In the genomic region with DNA sequence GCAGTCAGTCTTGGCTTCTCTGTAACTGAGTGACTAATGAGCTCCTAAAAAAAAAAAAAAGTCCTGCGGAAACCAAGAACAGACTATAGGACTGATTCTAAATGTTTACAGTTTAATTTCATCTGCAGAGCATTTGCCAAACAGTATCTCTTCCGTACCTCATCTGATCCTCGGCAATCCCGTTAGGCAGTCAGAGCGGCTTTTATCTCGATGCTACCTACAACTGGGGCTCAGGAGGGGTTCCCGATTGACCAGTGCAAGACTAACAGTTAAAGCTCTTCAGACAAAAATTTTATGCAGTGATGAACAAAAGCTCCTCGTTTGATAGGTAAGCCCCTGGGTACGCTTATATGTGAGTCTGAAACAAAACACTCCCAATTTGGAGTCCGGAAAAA, we compare ENCODE assay signal across 8 cellular contexts. TPM values are rescaled to one million over a fixed set of nuclear protein-coding genes. Genes with fewer than 3 reads are reported as not detected.
DNase-seq lines count a peak whose midpoint lies in the region; ATAC-seq, FAIRE-seq and TF ChIP-seq lines count a peak whose summit lies in the region.

No MANE protein-coding gene starts in this region.

- H3K27me3 Mint-ChIP-seq in CD4-positive, alpha-beta T cell: no peaks in the 10 kb centered on the region

- BruUV-seq in HepG2 (replicated peaks; lab: Mats Ljungman, UMichigan): no TSS peak

- H3K27me3 ChIP-seq in CD4-positive, alpha-beta T cell (ENCODE audit: control insufficient read depth, insufficient read depth, low read length): no peaks in the 10 kb centered on the region
- H3K27me3 ChIP-seq in ascending aorta (no peaks in the 10 kb centered on the region), HepG2 (ENCODE audit: control insufficient read depth in 1 of 2, insufficient read depth in 2 of 2, low read length in 2 of 2) (no peaks in the 10 kb centered on the region; a peak in 1 of 5 replicates), transverse colon (no peaks in the 10 kb centered on the region)

- H3K4me2 ChIP-seq in HepG2 (ENCODE audit: low read depth, low read length): peak overlapping the region; percentile 75

- H3K36me3 ChIP-seq in ascending aorta (no peaks in the 10 kb centered on the region), HepG2 (replicated peaks in 1 of 2; ENCODE audit: control insufficient read depth in 1 of 2, insufficient read depth in 2 of 2, low read length in 2 of 2) (no peaks in the 10 kb centered on the region), transverse colon (no peaks in the 10 kb centered on the region)

- H3K9me3 Mint-ChIP-seq in CD4-positive, alpha-beta T cell: no peaks in the 10 kb centered on the region

- no peak for TF ChIP-seq CTCF in CD4-positive, alpha-beta T cell (IDR thresholded peaks at IDR 0.05)
- TF ChIP-seq CTCF in ascending aorta (IDR thresholded peaks at IDR 0.05) (no peak), HepG2 (CRISPR knock-in tag; IDR thresholded peaks at IDR 0.05) (no peak), transverse colon (IDR thresholded peaks at IDR 0.05) (no peak)

- FAIRE-seq in HepG2 (lab: Jason Lieb, UNC) (no peak), GM12891 (lab: Jason Lieb, UNC) (no peak)

- peaks cover 86% of the 10 kb centered on the region for H3K79me2 ChIP-seq in HepG2 (ENCODE audit: insufficient read depth, low read length)

- POLR2A ChIA-PET in CD4-positive, alpha-beta T cell (lab: Charles Lee): interaction anchor here (1.1 to 1.2 kb wide), 2 partner anchors 11 to 600 kb away, joined by 4 to 7 read pairs; a partner anchor contains a TSS
- POLR2A ChIA-PET in HepG2 (lab: Yijun Ruan, JAX): no interaction called here

- H4K20me1 ChIP-seq in HepG2 (ENCODE audit: insufficient read depth, low read length): no peaks in the 10 kb centered on the region

- peak overlapping the region; percentile 74 for H2AFZ ChIP-seq in HepG2 (ENCODE audit: low read length)

- TF ChIP-seq EP300 in HepG2 (IDR thresholded peaks at IDR 0.05; ENCODE audit: low read depth in 2 of 2, low read length in 2 of 2) (no peak), HepG2 (CRISPR knock-in tag; IDR thresholded peaks at IDR 0.05; ENCODE audit: borderline replicate concordance) (no peak), transverse colon (IDR thresholded peaks at IDR 0.05; ENCODE audit: low read depth) (no peak)

- WGBS in HepG2 (ENCODE audit: low lambda C conversion rate): 1% methylated on average over 9 of the region's 10 CpGs
- WGBS in transverse colon (ENCODE audit: low coverage in 1 of 2), 2 donors: 0 to 1% methylated on average over 8 to 10 of the region's 10 CpGs

- peak overlapping the region; percentile 98 for H3K4me3 Mint-ChIP-seq in CD4-positive, alpha-beta T cell

- H3K27ac ChIP-seq in CD4-positive, alpha-beta T cell (ENCODE audit: low read depth, low read length): peak overlapping the region; percentile 75
- H3K27ac ChIP-seq in ascending aorta: peak overlapping the region in 1 of 2 donors; percentile 87
- peak overlapping the region; percentile 96 for H3K27ac ChIP-seq in HepG2 (ENCODE audit: extremely low read length, insufficient read depth, low read length)
- H3K27ac ChIP-seq in transverse colon: peak overlapping the region; percentile 84 to 90 (median 88)

- no peak for DNase-seq in CD4-positive, alpha-beta T cell
- DNase-seq in NCI-H146 treated with DMSO at 0.1 percent for 48 hours (lab: John Stamatoyannopoulos, UW; ENCODE audit: unreplicated experiment): peak; percentile 22
- no peak for DNase-seq in ascending aorta (ENCODE audit: low spot score in 2 of 2)
- peak; percentile 12 for DNase-seq in HepG2 (ENCODE audit: low spot score)
- no peak for DNase-seq in transverse colon
- DNase-seq in GM12891 (ENCODE audit: insufficient read length, low spot score): no peak
- no peak for DNase-seq in NCI-H1048 (lab: John Stamatoyannopoulos, UW)

- intact Hi-C loops in CD4-positive, alpha-beta T cell (cut with DNase I, micrococcal nuclease): loop anchor here (10.0 kb wide), 2 partner anchors 63 to 743 kb away; a partner anchor contains a TSS
- intact Hi-C loops in ascending aorta (cut with DNase I) (loop anchor here (5.0 kb wide), 2 partner anchors 410 to 1155 kb away; no protein-coding TSS in a partner anchor), HepG2 (cut with micrococcal nuclease; ENCODE audit: unreplicated experiment) (loop anchor here (5.0 kb wide), 1 partner anchor 390 kb away; no protein-coding TSS in a partner anchor), transverse colon (cut with DNase I; ENCODE audit: low total_unique reads) (no loop called here)

- H3K4me1 Mint-ChIP-seq in CD4-positive, alpha-beta T cell (ENCODE audit: low read depth): peaks cover 69% of the 10 kb centered on the region

- CTCF ChIA-PET in CD4-positive, alpha-beta T cell (lab: Charles Lee): interaction anchor here (1.1 kb wide), 1 partner anchor 18 kb away, joined by 4 read pairs; no protein-coding TSS in a partner anchor
- CTCF ChIA-PET in HepG2 (lab: Yijun Ruan, JAX; ENCODE audit: low intra/inter-chr PET ratio, low total read pairs): no interaction called here

- peaks cover 32% of the 10 kb centered on the region for H3K36me3 Mint-ChIP-seq in CD4-positive, alpha-beta T cell (ENCODE audit: low read depth)

- TF ChIP-seq RAD21 in HepG2 (CRISPR knock-in tag; IDR thresholded peaks at IDR 0.05): no peak

- TF ChIP-seq POLR2A in HepG2 (IDR thresholded peaks at IDR 0.05; ENCODE audit: insufficient read depth in 1 of 2, low read depth in 2 of 2, low read length in 2 of 2): no peak
- TF ChIP-seq POLR2A in transverse colon (IDR thresholded peaks at IDR 0.05): no peak
- no peak for TF ChIP-seq POLR2A in GM12891 (IDR thresholded peaks at IDR 0.05; ENCODE audit: low read depth, low read length)

- peak; percentile 11 for ATAC-seq in CD4-positive, alpha-beta T cell (ENCODE audit: poor library complexity)
- ATAC-seq in GM19467 (IDR thresholded peaks at IDR 0.05; ENCODE audit: unreplicated experiment) (peak; percentile 1), HepG2 (peak; percentile 21)

- H3K9me3 ChIP-seq in CD4-positive, alpha-beta T cell (ENCODE audit: control insufficient read depth, low read length): no peaks in the 10 kb centered on the region
- H3K9me3 ChIP-seq in ascending aorta (no peaks in the 10 kb centered on the region), HepG2 (ENCODE audit: low read length) (no peaks in the 10 kb centered on the region), transverse colon (no peaks in the 10 kb centered on the region)

- H3K4me1 ChIP-seq in ascending aorta: peaks cover 4 to 15% of the 10 kb centered on the region in 2 donors
- peaks cover 63% of the 10 kb centered on the region for H3K4me1 ChIP-seq in HepG2 (ENCODE audit: insufficient read depth, low read length)
- H3K4me1 ChIP-seq in transverse colon: peaks cover 7 to 40% (median 27%) of the 10 kb centered on the region in 4 donors

- peak overlapping the region; percentile 74 to 76 for H3K4me3 ChIP-seq in ascending aorta
- H3K4me3 ChIP-seq in HepG2 (replicated peaks in 1 of 3; ENCODE audit: insufficient read depth in 1 of 3, low read depth in 2 of 3, low read length in 3 of 3): peak overlapping the region; percentile 84 to 99 (median 84)
- peak overlapping the region in 3 of 4 donors; percentile 56 to 67 (median 64) for H3K4me3 ChIP-seq in transverse colon

- H3K27ac Mint-ChIP-seq in CD4-positive, alpha-beta T cell: peak overlapping the region; percentile 98

- H3K9ac ChIP-seq in HepG2 (ENCODE audit: insufficient read depth, low read depth, low read length): peak overlapping the region; percentile 98

- in situ Hi-C loops in HepG2 (cut with HindIII; ENCODE audit: extremely low pct_ligation_motif_present, low pct_unique_long_range_greater_than_20kb) (no loop called here), transverse colon (cut with MboI; ENCODE audit: low pct_ligation_motif_present in 1 of 4, low pct_unique_long_range_greater_than_20kb in 1 of 4, low sequenced_read_pairs in 3 of 4) (no loop called here)

RNA-seq across cellular contexts. Expression of a gene that starts 0.6 kb away (rescaled TPM):
- 1 to 10 TPM; 3.4 to 5.3 TPM for total RNA-seq in CD4-positive, alpha-beta T cell
- total RNA-seq in ascending aorta (not detected), HepG2 (2016; rRNA removed; fragmentation: Illumina TruSeq; extraction: Trizol) (14.4 and 22.8 TPM in 2 replicates), transverse colon (1 to 10 TPM in 1 of 4 donors, under 1 TPM in 3; 0.20 to 1.8 (median 0.43) TPM)
- total RNA-seq in HepG2 (2016; cell fraction: cytosol; rRNA removed; fragmentation: Illumina TruSeq; extraction: Trizol; ENCODE audit: low read depth): 4.1 and 6.1 TPM in 2 replicates
- 14.9 and 21.3 TPM in 2 replicates for total RNA-seq in HepG2 (2016; cell fraction: insoluble cytoplasmic fraction; rRNA removed; fragmentation: Illumina TruSeq; extraction: Trizol)
- total RNA-seq in HepG2 (2016; cell fraction: membrane; rRNA removed; fragmentation: Illumina TruSeq; extraction: Trizol): 7.8 and 12.4 TPM in 2 replicates
- 24.8 and 25.3 TPM in 2 replicates for total RNA-seq in HepG2 (2016; cell fraction: nucleus; rRNA removed; fragmentation: Illumina TruSeq; extraction: Trizol)
- polyA plus RNA-seq in HepG2 (2011; rRNA removed): 1.6 and 3.4 TPM in 2 replicates
- polyA plus RNA-seq in HepG2 (2011; cell fraction: cytosol; rRNA removed): 1.2 and 1.3 TPM in 2 replicates
- polyA plus RNA-seq in HepG2 (2011; cell fraction: nucleus; rRNA removed): 1.7 and 2.9 TPM in 2 replicates
- polyA plus RNA-seq in HepG2 (2012): 1.6 and 4.6 TPM in 2 replicates
- 0.38 and 0.67 TPM in 2 replicates for polyA plus RNA-seq in HepG2 (2016; cell fraction: cytosol; fragmentation: Illumina TruSeq; extraction: Trizol; ENCODE audit: low read depth)
- polyA plus RNA-seq in HepG2 (2016; cell fraction: insoluble cytoplasmic fraction; fragmentation: Illumina TruSeq; extraction: Trizol; ENCODE audit: low read depth): 14.8 and 15.4 TPM in 2 replicates
- polyA plus RNA-seq in HepG2 (2016; cell fraction: membrane; fragmentation: Illumina TruSeq; extraction: Trizol; ENCODE audit: low read depth): 1.7 TPM in 2 replicates
- 10.5 and 12.3 TPM in 2 replicates for polyA plus RNA-seq in HepG2 (2016; cell fraction: nucleus; fragmentation: Illumina TruSeq; extraction: Trizol; ENCODE audit: insufficient read depth, low read depth)
- 3.7 and 24.1 TPM in 2 replicates for polyA minus RNA-seq in HepG2 (2011; rRNA and poly(A)+ RNA removed; ENCODE audit: low replicate concordance)
- polyA minus RNA-seq in HepG2 (2011; cell fraction: cytosol; rRNA and poly(A)+ RNA removed): 2.9 and 5.5 TPM in 2 replicates
- 24.7 and 46.1 TPM in 2 replicates for polyA minus RNA-seq in HepG2 (2011; cell fraction: nucleus; rRNA and poly(A)+ RNA removed)
- 4.7 TPM for polyA plus RNA-seq in GM12891 (2012; ENCODE audit: low read depth, missing spikeins)

RNA-seq across cellular contexts. Expression of a gene that starts 0.9 kb away (rescaled TPM):
- 1 to 10 TPM; 3.5 to 4.4 TPM for total RNA-seq in CD4-positive, alpha-beta T cell
- total RNA-seq in ascending aorta: 0.32 TPM
- total RNA-seq in HepG2 (2016; rRNA removed; fragmentation: Illumina TruSeq; extraction: Trizol): 14.0 and 14.4 TPM in 2 replicates
- 4.3 TPM in 2 replicates for total RNA-seq in HepG2 (2016; cell fraction: cytosol; rRNA removed; fragmentation: Illumina TruSeq; extraction: Trizol; ENCODE audit: low read depth)
- total RNA-seq in HepG2 (2016; cell fraction: insoluble cytoplasmic fraction; rRNA removed; fragmentation: Illumina TruSeq; extraction: Trizol): 12.8 and 15.3 TPM in 2 replicates
- total RNA-seq in HepG2 (2016; cell fraction: membrane; rRNA removed; fragmentation: Illumina TruSeq; extraction: Trizol): 3.4 and 4.4 TPM in 2 replicates
- 33.6 and 34.8 TPM in 2 replicates for total RNA-seq in HepG2 (2016; cell fraction: nucleus; rRNA removed; fragmentation: Illumina TruSeq; extraction: Trizol)
- polyA plus RNA-seq in HepG2 (2011; rRNA removed): 6.0 and 6.5 TPM in 2 replicates
- polyA plus RNA-seq in HepG2 (2011; cell fraction: cytosol; rRNA removed): 3.3 and 4.8 TPM in 2 replicates
- 6.1 and 6.2 TPM in 2 replicates for polyA plus RNA-seq in HepG2 (2011; cell fraction: nucleus; rRNA removed)
- 6.2 and 6.3 TPM in 2 replicates for polyA plus RNA-seq in HepG2 (2012)
- 0.81 and 0.87 TPM in 2 replicates for polyA plus RNA-seq in HepG2 (2016; cell fraction: cytosol; fragmentation: Illumina TruSeq; extraction: Trizol; ENCODE audit: low read depth)
- polyA plus RNA-seq in HepG2 (2016; cell fraction: insoluble cytoplasmic fraction; fragmentation: Illumina TruSeq; extraction: Trizol; ENCODE audit: low read depth): 13.2 and 13.8 TPM in 2 replicates
- 1.1 and 1.5 TPM in 2 replicates for polyA plus RNA-seq in HepG2 (2016; cell fraction: membrane; fragmentation: Illumina TruSeq; extraction: Trizol; ENCODE audit: low read depth)
- polyA plus RNA-seq in HepG2 (2016; cell fraction: nucleus; fragmentation: Illumina TruSeq; extraction: Trizol; ENCODE audit: insufficient read depth, low read depth): 9.3 and 11.1 TPM in 2 replicates
- 22.7 and 31.9 TPM in 2 replicates for polyA minus RNA-seq in HepG2 (2011; rRNA and poly(A)+ RNA removed; ENCODE audit: low replicate concordance)
- polyA minus RNA-seq in HepG2 (2011; cell fraction: cytosol; rRNA and poly(A)+ RNA removed): 9.9 and 10.2 TPM in 2 replicates
- 90.1 and 92.7 TPM in 2 replicates for polyA minus RNA-seq in HepG2 (2011; cell fraction: nucleus; rRNA and poly(A)+ RNA removed)
- 10 to 100 TPM in 3 of 4 donors, 1 to 10 TPM in 1; 9.2 to 22.5 (median 19.2) TPM for total RNA-seq in transverse colon
- polyA plus RNA-seq in GM12891 (2012; ENCODE audit: low read depth, missing spikeins): 6.5 TPM

Comparison
In these comparisons a context has a peak if more than half of its experiments do, and no peak if none do; other contexts are left out.
1. DNase-seq: peak in NCI-H146 treated with DMSO at 0.1 percent for 48 hours (single experiment) and HepG2 (single experiment); none in CD4-positive, alpha-beta T cell (0 of 10), ascending aorta (0 of 2), transverse colon (single experiment), GM12891 (single experiment) and NCI-H1048 (single experiment).
2. Peak in every context shown above with its lines, with median percentiles within 50 percentile points of each other: ATAC-seq and H3K4me3 ChIP-seq.